Comparison of ENCODE assay signal across 16 cellular contexts in the genomic region with DNA sequence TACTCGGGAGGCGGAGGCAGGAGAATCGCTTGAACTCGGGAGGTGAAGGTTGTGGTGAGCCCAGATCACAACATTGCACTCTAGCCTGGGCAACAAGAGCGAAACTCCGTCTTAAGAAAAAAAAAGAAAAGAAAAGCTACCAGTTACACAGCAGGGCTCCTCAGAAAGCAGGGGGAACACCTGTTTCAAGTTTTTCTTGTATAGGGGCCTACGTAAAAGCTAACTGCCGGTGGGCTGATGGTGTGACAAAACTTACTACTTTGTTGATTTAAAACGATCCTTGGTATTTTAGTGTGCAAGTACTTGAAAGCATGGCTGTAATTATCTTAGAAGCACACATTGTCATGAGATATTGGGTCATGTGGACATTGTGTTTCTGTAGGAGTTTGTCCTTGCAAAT. TPM values are rescaled to one million over a fixed set of nuclear protein-coding genes. Genes with fewer than 3 reads are reported as not detected.
DNase-seq lines count a peak whose midpoint lies in the region; ATAC-seq, FAIRE-seq and TF ChIP-seq lines count a peak whose summit lies in the region.
"Had no signal": no experiment of that assay in that cellular context is flagged by ENCODE, and none has a peak within 500 bp of the region (broad histone marks: within the 10 kb centered on the region; RNA-seq: fewer than 3 reads in every experiment).

No MANE protein-coding gene starts in this region.

- H3K23ac ChIP-seq in H9 (ENCODE audit: insufficient read length, low read depth, low read length) (no peak overlapping the region), H1 (ENCODE audit: insufficient read length) (no peak overlapping the region)

- TF ChIP-seq POLR2A in H1 (IDR thresholded peaks at IDR 0.05; ENCODE audit: control extremely low read depth in 1 of 2, low read depth in 2 of 2, low read length in 2 of 2): no peak

- DNase-seq in H9: no peak
- no peak for DNase-seq in H1 (ENCODE audit: low read depth in 1 of 2, low spot score in 2 of 2)
- no peak for DNase-seq in iPS DF 6.9 (ENCODE audit: low read depth, low spot score)
- no peak for DNase-seq in type B pancreatic cell (ENCODE audit: extremely low spot score, unreplicated experiment)
- DNase-seq in stimulated activated CD4-positive, alpha-beta T cell treated with anti-CD3 and anti-CD28 coated beads, Interleukin-15, amount 100 ng/mL, for 24 hours: no peak
- DNase-seq: 8988T; CD4-positive, CD25-positive, alpha-beta regulatory T cell; DMS53; GOT3; HCEC 1CT; HFFc6 had no signal

- H3K23me2 ChIP-seq in H9 (ENCODE audit: insufficient read length, low read depth, low read length, poor library complexity, severe bottlenecking) (peaks cover 10% of the 10 kb centered on the region), H1 (ENCODE audit: low read depth, low read length) (peaks cover 5% of the 10 kb centered on the region)

- peaks cover 60% of the 10 kb centered on the region for H3K27me3 Mint-ChIP-seq in H9 (ENCODE audit: low read depth)
- no peaks in the 10 kb centered on the region for H3K27me3 Mint-ChIP-seq in type B pancreatic cell
- H3K27me3 Mint-ChIP-seq in stimulated activated memory B cell treated with anti-CD40 and anti-IgM and Interleukin-4, amounts not matched to agents 10 μg/mL and 1 μg/mL and 100 μg/mL, for 72 hours: peaks cover 9% of the 10 kb centered on the region

- H2BK5ac ChIP-seq in H9 (ENCODE audit: insufficient read length, low read length) (no peak overlapping the region), H1 (ENCODE audit: low read depth, low read length) (no peak overlapping the region)

- no peak overlapping the region for H2AFZ ChIP-seq in H9 (ENCODE audit: low read length)
- no peak overlapping the region for H2AFZ ChIP-seq in H1 (ENCODE audit: low read length)

- H3K9ac ChIP-seq in H9 (ENCODE audit: extremely low read depth, insufficient read length, low read length) (no peak overlapping the region), H1 (replicated peaks in 1 of 4; ENCODE audit: extremely low read depth in 1 of 4, low read depth in 3 of 4, low read length in 3 of 4) (no peak overlapping the region; a peak in 1 of 7 replicates)
- H3K9ac ChIP-seq: BLaER1 treated with 17β-estradiol and CSF1 and Interleukin-3, amounts not matched to agents 10 nM and 100 nM; KMS-11 had no signal

- H3K56ac ChIP-seq in H9 (ENCODE audit: insufficient read length, low read depth, low read length): no peak overlapping the region
- H3K56ac ChIP-seq in H1 (replicated peaks; ENCODE audit: insufficient read length, low read depth, low read length): no peak overlapping the region

- H3K27ac Mint-ChIP-seq in H9 (no peak overlapping the region; a peak in 1 of 7 replicates), type B pancreatic cell (peak overlapping the region; percentile 57)
- H3K27ac Mint-ChIP-seq in stimulated activated memory B cell treated with anti-CD40 and anti-IgM and Interleukin-4, amounts not matched to agents 10 μg/mL and 1 μg/mL and 100 μg/mL, for 72 hours: no peak overlapping the region
- H3K27ac Mint-ChIP-seq: CD4-positive, CD25-positive, alpha-beta regulatory T cell; HFFc6 had no signal

- H3K4ac ChIP-seq in H9 (ENCODE audit: low read depth, low read length): no peak overlapping the region
- no peak overlapping the region for H3K4ac ChIP-seq in H1 (replicated peaks; ENCODE audit: insufficient read length, low read depth, low read length)

- no peak overlapping the region for H3T11ph ChIP-seq in H9 (ENCODE audit: low read length)

- H3K4me3 Mint-ChIP-seq in H9 (peak overlapping the region in 1 of 2 experiments; percentile 48; a peak in 2 of 5 replicates), type B pancreatic cell (peak overlapping the region; percentile 73)
- no peak overlapping the region for H3K4me3 Mint-ChIP-seq in stimulated activated memory B cell treated with anti-CD40 and anti-IgM and Interleukin-4, amounts not matched to agents 10 μg/mL and 1 μg/mL and 100 μg/mL, for 72 hours
- H3K4me3 Mint-ChIP-seq: HFFc6 had no signal

- no peak for TF ChIP-seq CTCF in H9 (conservative IDR thresholded peaks at IDR 0.05)
- TF ChIP-seq CTCF in H1 (IDR thresholded peaks at IDR 0.05; ENCODE audit: control extremely low read depth in 1 of 3, insufficient read depth in 1 of 3, low read depth in 1 of 3, low read length in 3 of 3): no peak
- TF ChIP-seq CTCF in type B pancreatic cell (conservative IDR thresholded peaks at IDR 0.05): no peak

- H3K4me1 Mint-ChIP-seq in H9 (peaks cover 15 to 18% of the 10 kb centered on the region in 2 experiments), type B pancreatic cell (ENCODE audit: unreplicated experiment) (peaks cover 6% of the 10 kb centered on the region)
- no peaks in the 10 kb centered on the region for H3K4me1 Mint-ChIP-seq in stimulated activated memory B cell treated with anti-CD40 and anti-IgM and Interleukin-4, amounts not matched to agents 10 μg/mL and 1 μg/mL and 100 μg/mL, for 72 hours

- no peaks in the 10 kb centered on the region for H3K9me3 ChIP-seq in H9 (ENCODE audit: control insufficient read depth, low read depth, low read length)
- H3K9me3 ChIP-seq in H1 (ENCODE audit: insufficient read depth in 2 of 2, low read depth in 1 of 2, low read length in 1 of 2): no peaks in the 10 kb centered on the region; a peak in 1 of 4 replicates
- H3K9me3 ChIP-seq in iPS DF 6.9 (ENCODE audit: control insufficient read depth, insufficient read depth, low read length): no peaks in the 10 kb centered on the region

- H3K79me1 ChIP-seq in H9 (ENCODE audit: insufficient read depth, low read depth, low read length, poor library complexity, severe bottlenecking) (no peaks in the 10 kb centered on the region), H1 (ENCODE audit: low read depth, low read length) (no peaks in the 10 kb centered on the region)

- H3K36me3 ChIP-seq in H1 (ENCODE audit: control insufficient read depth in 2 of 4, insufficient read depth in 4 of 4, low read length in 3 of 4): no peaks in the 10 kb centered on the region
- no peaks in the 10 kb centered on the region for H3K36me3 ChIP-seq in iPS DF 6.9 (ENCODE audit: control insufficient read depth, insufficient read depth, low read length)
- H3K36me3 ChIP-seq: BLaER1 treated with 17β-estradiol and CSF1 and Interleukin-3, amounts not matched to agents 10 nM and 100 nM had no signal

- H3K79me2 ChIP-seq in H9 (ENCODE audit: insufficient read depth, low read length) (no peaks in the 10 kb centered on the region), H1 (ENCODE audit: control insufficient read depth in 1 of 2, insufficient read depth in 2 of 2, low read length in 2 of 2) (no peaks in the 10 kb centered on the region)

- H3K18ac ChIP-seq in H9 (ENCODE audit: insufficient read length, low read depth, low read length) (no peak overlapping the region), H1 (ENCODE audit: extremely low read depth, low read length) (no peak overlapping the region)

- H2BK120ac ChIP-seq in H9 (ENCODE audit: low read depth, low read length, poor library complexity, severe bottlenecking) (no peak overlapping the region), H1 (replicated peaks; ENCODE audit: low read depth, low read length) (no peak overlapping the region)

- H3K4me3 ChIP-seq in H1 (ENCODE audit: extremely low read depth in 1 of 4, insufficient read depth in 2 of 4, low read depth in 3 of 4, low read length in 4 of 4) (peak overlapping the region in 2 of 4 experiments; percentile 29 to 51; a peak in 4 of 8 replicates), iPS DF 6.9 (ENCODE audit: low read length) (peak overlapping the region; percentile 1; the same call in 1 of the 2 replicates)
- H3K4me3 ChIP-seq: BLaER1 treated with 17β-estradiol and CSF1 and Interleukin-3, amounts not matched to agents 10 nM and 100 nM had no signal

- H3K14ac ChIP-seq in H9 (ENCODE audit: insufficient read depth, low read length) (no peak overlapping the region), H1 (ENCODE audit: insufficient read length) (no peak overlapping the region)

- H4K5ac ChIP-seq in H9 (ENCODE audit: insufficient read length, low read depth, low read length) (no peak overlapping the region), H1 (ENCODE audit: insufficient read length, low read depth, low read length) (no peak overlapping the region)

- H2BK20ac ChIP-seq in H9 (ENCODE audit: low read depth, low read length, poor library complexity, severe bottlenecking) (no peak overlapping the region), H1 (ENCODE audit: low read length) (no peak overlapping the region)

- no peak overlapping the region for H2AK5ac ChIP-seq in H9 (ENCODE audit: insufficient read length, low read length)
- H2AK5ac ChIP-seq in H1 (ENCODE audit: low read depth, low read length): no peak overlapping the region

- H4K8ac ChIP-seq in H9 (replicated peaks; ENCODE audit: insufficient read length, low read depth, low read length) (no peak overlapping the region), H1 (ENCODE audit: extremely low read depth, insufficient read depth, low read length) (no peak overlapping the region)

- H3K27ac ChIP-seq in H9 (ENCODE audit: insufficient read length, low read depth, low read length) (no peak overlapping the region), H1 (ENCODE audit: low read depth, low read length) (no peak overlapping the region), iPS DF 6.9 (ENCODE audit: low read length) (no peak overlapping the region)
- H3K27ac ChIP-seq: BLaER1 treated with 17β-estradiol and CSF1 and Interleukin-3, amounts not matched to agents 10 nM and 100 nM; KMS-11 had no signal

- no peak for ATAC-seq in HG03108 (IDR thresholded peaks at IDR 0.05; ENCODE audit: unreplicated experiment)
- ATAC-seq in stimulated activated memory B cell treated with anti-CD40 and anti-IgM and Interleukin-4, amounts not matched to agents 10 μg/mL and 1 μg/mL and 100 μg/mL, for 72 hours: no peak
- ATAC-seq: HepG2 had no signal

- peaks cover 4% of the 10 kb centered on the region; the same call in 1 of the 2 replicates for H3K27me3 ChIP-seq in H9 (ENCODE audit: insufficient read depth, low read length)
- peaks cover under 1 to 7% (median 4%) of the 10 kb centered on the region in 4 experiments for H3K27me3 ChIP-seq in H1 (replicated peaks in 1 of 4; ENCODE audit: control insufficient read depth in 3 of 4, extremely low read depth in 1 of 4, insufficient read depth in 3 of 4, low read length in 3 of 4)
- peaks cover 4% of the 10 kb centered on the region; the same call in 1 of the 2 replicates for H3K27me3 ChIP-seq in iPS DF 6.9 (ENCODE audit: control insufficient read depth, insufficient read depth, low read length)
- H3K27me3 ChIP-seq: BLaER1 treated with 17β-estradiol and CSF1 and Interleukin-3, amounts not matched to agents 10 nM and 100 nM had no signal

- POLR2A ChIA-PET in H1 (lab: Charles Lee; ENCODE audit: partially characterized antibody): interaction anchor here (0.6 to 1.2 kb wide), 4 partner anchors 13 to 52 kb away, joined by 3 to 4 read pairs (median 4); a partner anchor contains a TSS

- no peaks in the 10 kb centered on the region for H4K20me1 ChIP-seq in H9 (ENCODE audit: control insufficient read depth, insufficient read depth, insufficient read length)
- no peaks in the 10 kb centered on the region for H4K20me1 ChIP-seq in H1 (replicated peaks in 1 of 2; ENCODE audit: control insufficient read depth in 1 of 2, insufficient read depth in 2 of 2, low read length in 2 of 2)
- H4K20me1 ChIP-seq: BLaER1 treated with 17β-estradiol and CSF1 and Interleukin-3, amounts not matched to agents 10 nM and 100 nM had no signal

- TF ChIP-seq RAD21 in H1 (IDR thresholded peaks at IDR 0.05 in 1 of 2, conservative IDR thresholded peaks at IDR 0.05 in 1 of 2; ENCODE audit: low read depth in 2 of 2, low read length in 2 of 2): no peak

- H3K4me2 ChIP-seq in H9 (ENCODE audit: insufficient read depth, insufficient read length, low read length) (peak overlapping the region; percentile 29), H1 (ENCODE audit: insufficient read depth in 1 of 2, low read depth in 2 of 2, low read length in 2 of 2) (peak overlapping the region; percentile 39 to 68)
- H3K4me2 ChIP-seq: BLaER1 treated with 17β-estradiol and CSF1 and Interleukin-3, amounts not matched to agents 10 nM and 100 nM; KMS-11 had no signal

- FAIRE-seq in H1 (lab: Jason Lieb, UNC): peak; percentile 48
- FAIRE-seq: HepG2 had no signal

- no peak overlapping the region for H4K91ac ChIP-seq in H9 (ENCODE audit: insufficient read length, low read depth, low read length)
- no peak overlapping the region for H4K91ac ChIP-seq in H1 (replicated peaks; ENCODE audit: insufficient read length, low read length)

- CTCF ChIA-PET in H1 (lab: Charles Lee; ENCODE audit: partially characterized antibody): interaction anchor here (0.6 to 3.1 kb wide), 7 partner anchors 9 to 1394 kb away, joined by 3 to 13 read pairs (median 3); no protein-coding TSS in a partner anchor

- H3K4me1 ChIP-seq in H9 (ENCODE audit: insufficient read depth, low read length): no peaks in the 10 kb centered on the region
- peaks cover 0 to 4% (median 1%) of the 10 kb centered on the region in 4 experiments; a peak in 3 of 7 replicates for H3K4me1 ChIP-seq in H1 (replicated peaks in 1 of 4; ENCODE audit: control insufficient read depth in 3 of 4, insufficient read depth in 4 of 4, low read length in 3 of 4)
- no peaks in the 10 kb centered on the region; the same call in 1 of the 2 replicates for H3K4me1 ChIP-seq in iPS DF 6.9 (ENCODE audit: control insufficient read depth, insufficient read depth, low read length)

- H2BK12ac ChIP-seq in H9 (ENCODE audit: insufficient read length, low read depth, low read length) (no peak overlapping the region), H1 (ENCODE audit: low read depth, low read length) (no peak overlapping the region)

- H3K36me3 Mint-ChIP-seq in H9 (ENCODE audit: insufficient read depth in 1 of 3, low read depth in 3 of 3) (no peaks in the 10 kb centered on the region), type B pancreatic cell (no peaks in the 10 kb centered on the region)
- no peaks in the 10 kb centered on the region for H3K36me3 Mint-ChIP-seq in stimulated activated memory B cell treated with anti-CD40 and anti-IgM and Interleukin-4, amounts not matched to agents 10 μg/mL and 1 μg/mL and 100 μg/mL, for 72 hours
- H3K36me3 Mint-ChIP-seq: CD4-positive, CD25-positive, alpha-beta regulatory T cell had no signal

- WGBS in H9 (ENCODE audit: extremely low coverage, insufficient read length, low lambda C conversion rate): no CpG with 5 or more reads among the region's 9 CpGs
- 59% methylated on average over 9 of the region's 9 CpGs; no CpG with 5 or more reads in 1 of the 2 experiments for WGBS in H1 (ENCODE audit: extremely low coverage in 1 of 2, insufficient coverage in 1 of 2, insufficient read length in 1 of 2, insufficient replicate concordance in 2 of 2, low coverage in 1 of 2, low lambda C conversion rate in 2 of 2, missing lambda C conversion rate in 1 of 2), 2 experiments
- WGBS in iPS DF 6.9 (ENCODE audit: insufficient coverage, insufficient read length): no CpG with 5 or more reads among the region's 9 CpGs

- TF ChIP-seq EP300 in H1 (IDR thresholded peaks at IDR 0.05; ENCODE audit: borderline replicate concordance in 1 of 2, low read depth in 2 of 2, low read length in 2 of 2): no peak

- H2BK15ac ChIP-seq in H9 (ENCODE audit: low read depth, low read length) (no peak overlapping the region), H1 (ENCODE audit: low read length) (no peak overlapping the region)

- H3K9me3 Mint-ChIP-seq in H9 (0 out of 5 replicates have a peak, but pooled peaks cover 2 to 6% of the 10 kb centered on the region in 2 experiments), type B pancreatic cell (no peaks in the 10 kb centered on the region)
- peaks cover 3% of the 10 kb centered on the region for H3K9me3 Mint-ChIP-seq in stimulated activated memory B cell treated with anti-CD40 and anti-IgM and Interleukin-4, amounts not matched to agents 10 μg/mL and 1 μg/mL and 100 μg/mL, for 72 hours

RNA-seq across cellular contexts. Expression of a gene that starts 15.7 kb away (rescaled TPM):
- not detected in 2 replicates for total RNA-seq in H9 (2021)
- total RNA-seq in H1 (2021; fragmentation: NEBNext Ultra II Directional; extraction: Animal tissue kit (Norgen Biotek cat#: 25700)): not detected in 2 replicates
- not detected in 2 replicates for polyA plus RNA-seq in H1 (2011; rRNA removed)
- not detected for polyA plus RNA-seq in H1 (2011; cell fraction: cytosol; rRNA removed)
- not detected for polyA plus RNA-seq in H1 (2011; cell fraction: nucleus; rRNA removed)
- polyA plus RNA-seq in H1 (2012, experiment 1 of 2): not detected in 4 replicates
- polyA plus RNA-seq in H1 (2012, experiment 2 of 2): not detected
- polyA plus RNA-seq in H1 (2013, experiment 1 of 2): 0.02 TPM
- not detected for polyA plus RNA-seq in H1 (2013, experiment 2 of 2)
- polyA minus RNA-seq in H1 (2011; rRNA and poly(A)+ RNA removed): not detected in 2 replicates
- polyA minus RNA-seq in H1 (2011; cell fraction: cytosol; rRNA and poly(A)+ RNA removed): not detected
- polyA minus RNA-seq in H1 (2011; cell fraction: nucleus; rRNA and poly(A)+ RNA removed): not detected
- 0.17 and 0.50 TPM in 2 replicates for total RNA-seq in type B pancreatic cell (ENCODE audit: low replicate concordance)
- total RNA-seq: CD4-positive, CD25-positive, alpha-beta regulatory T cell; HepG2; HFFc6 had no signal
- polyA plus RNA-seq: CD4-positive, CD25-positive, alpha-beta regulatory T cell; HepG2 had no signal

RNA-seq across cellular contexts. Expression of a gene that starts 35.3 kb away (rescaled TPM):
- total RNA-seq in H9 (2021) (14.0 and 15.1 TPM in 2 replicates), type B pancreatic cell (ENCODE audit: low replicate concordance) (17.2 and 18.1 TPM in 2 replicates)
- total RNA-seq in H1 (2021; fragmentation: NEBNext Ultra II Directional; extraction: Animal tissue kit (Norgen Biotek cat#: 25700)): 12.2 and 13.2 TPM in 2 replicates
- polyA plus RNA-seq in H1 (2011; rRNA removed): 2.4 and 2.7 TPM in 2 replicates
- 4.5 TPM for polyA plus RNA-seq in H1 (2011; cell fraction: cytosol; rRNA removed)
- 2.7 TPM for polyA plus RNA-seq in H1 (2011; cell fraction: nucleus; rRNA removed)
- polyA plus RNA-seq in H1 (2012, experiment 1 of 2): 4.8 to 10.1 TPM (median 5.3 TPM) in 4 replicates
- 1.4 TPM for polyA plus RNA-seq in H1 (2012, experiment 2 of 2)
- 7.3 TPM for polyA plus RNA-seq in H1 (2013, experiment 1 of 2)
- 6.4 TPM for polyA plus RNA-seq in H1 (2013, experiment 2 of 2)
- 12.2 and 21.9 TPM in 2 replicates for polyA minus RNA-seq in H1 (2011; rRNA and poly(A)+ RNA removed)
- polyA minus RNA-seq in H1 (2011; cell fraction: cytosol; rRNA and poly(A)+ RNA removed): 12.7 TPM
- 19.6 TPM for polyA minus RNA-seq in H1 (2011; cell fraction: nucleus; rRNA and poly(A)+ RNA removed)

RNA-seq across cellular contexts. Expression of a gene that starts 46.6 kb away (rescaled TPM):
- total RNA-seq in H9 (2021) (not detected in 2 replicates), type B pancreatic cell (ENCODE audit: low replicate concordance) (0.53 and 2.2 TPM in 2 replicates)
- total RNA-seq in H1 (2021; fragmentation: NEBNext Ultra II Directional; extraction: Animal tissue kit (Norgen Biotek cat#: 25700)): not detected in 2 replicates
- 0.03 TPM in 1 of 2 replicates, not detected in the other for polyA plus RNA-seq in H1 (2011; rRNA removed)
- polyA plus RNA-seq in H1 (2011; cell fraction: cytosol; rRNA removed): 0.04 TPM
- not detected for polyA plus RNA-seq in H1 (2011; cell fraction: nucleus; rRNA removed)
- not detected in 4 replicates for polyA plus RNA-seq in H1 (2012, experiment 1 of 2)
- not detected for polyA plus RNA-seq in H1 (2012, experiment 2 of 2)
- 0.08 TPM for polyA plus RNA-seq in H1 (2013, experiment 1 of 2)
- polyA plus RNA-seq in H1 (2013, experiment 2 of 2): 0.07 TPM
- polyA minus RNA-seq in H1 (2011; rRNA and poly(A)+ RNA removed): not detected in 2 replicates
- polyA minus RNA-seq in H1 (2011; cell fraction: cytosol; rRNA and poly(A)+ RNA removed): not detected
- not detected for polyA minus RNA-seq in H1 (2011; cell fraction: nucleus; rRNA and poly(A)+ RNA removed)
- total RNA-seq: CD4-positive, CD25-positive, alpha-beta regulatory T cell; HepG2; HFFc6 had no signal
- polyA plus RNA-seq: CD4-positive, CD25-positive, alpha-beta regulatory T cell; HepG2 had no signal
